ENCODE assay signal across 31 cellular contexts in genomic region chr5:66669862-66670195, GRCh38.
"Had no signal": no experiment of that assay in that cellular context is flagged by ENCODE, and none has a peak within 500 bp of the region (broad histone marks: within the 10 kb centered on the region; RNA-seq: fewer than 3 reads in every experiment).

No MANE protein-coding gene starts in this region.

- H3K36me3 ChIP-seq: adrenal gland, brain microvascular endothelial cell, Peyer's patch, SJSA1 had no signal

- H3K27me3 ChIP-seq: adrenal gland, brain microvascular endothelial cell, Peyer's patch, SJSA1 had no signal

- ATAC-seq: activated CD4-positive, alpha-beta T cell treated with anti-CD3 and anti-CD28 coated beads for 36 hours; activated CD8-positive, alpha-beta T cell treated with anti-CD3 and anti-CD28 coated beads, Interleukin-2, amount 10 ng/mL, durations not matched to agents 7 days and 5 days; activated naive CD4-positive, alpha-beta T cell treated with anti-CD3 and anti-CD28 coated beads, Interleukin-2, amount 50 U/mL, for 72 hours; PC-3 had no signal

- FAIRE-seq: TTC549 had no signal

- DNase-seq: activated CD4-positive, alpha-beta T cell treated with anti-CD3 and anti-CD28 coated beads for 36 hours; activated CD4-positive, alpha-beta T cell treated with anti-CD3 and anti-CD28 coated beads, Interleukin-2, amount 10 ng/mL, durations not matched to agents 7 days and 5 days; activated CD4-positive, alpha-beta T cell treated with anti-CD3 and anti-CD28 coated beads, Interleukin-2, amount 50 U/mL, for 48 hours; activated CD8-positive, alpha-beta T cell treated with anti-CD3 and anti-CD28 coated beads, Interleukin-2, amount 10 ng/mL, durations not matched to agents 7 days and 5 days; activated gamma-delta T cell treated with Interleukin-2 at 50 U/mL for 16 hours; activated naive CD4-positive, alpha-beta T cell treated with anti-CD3 and anti-CD28 coated beads for 36 hours; activated T-cell treated with anti-CD3 and anti-CD28 coated beads, Interleukin-2, amount 50 U/mL, for 24 hours; adrenal gland; anterior cingulate cortex; brain microvascular endothelial cell; central memory CD4-positive, alpha-beta T cell; MM.1S; MV-4-11; NCI-H1092; NCI-H1417; NCI-H187 treated with DMSO at 0.1 percent for 48 hours; NCI-H2171 treated with DMSO at 0.1 percent for 48 hours; NCI-H2227 treated with DMSO at 0.1 percent for 48 hours; NCI-H446; NCI-H510A treated with DMSO at 0.1 percent for 48 hours; NCI-H526 treated with DMSO at 0.1 percent for 48 hours; NK-92 treated with Interleukin-12 subunit alpha and Interleukin-12 subunit beta, amount 100 ng/mL, for 24 hours; PC-3; Peyer's patch; RPMI8226; SHP77 treated with DMSO at 0.1 percent for 48 hours; SK-N-SH had no signal

- H3K27ac ChIP-seq: adrenal gland, brain microvascular endothelial cell, KMS-11, Peyer's patch, SJSA1 had no signal

- H3K4me3 ChIP-seq: adrenal gland, Peyer's patch, SJSA1 had no signal

- H3K9me3 ChIP-seq: adrenal gland, Peyer's patch, SJSA1, SK-N-SH had no signal

- H3K4me1 ChIP-seq: adrenal gland, Peyer's patch, SJSA1 had no signal
